ENCODE assay signal across 16 cellular contexts in genomic region chr19:21439372-21439771, GRCh38. TPM values are rescaled to one million over a fixed set of nuclear protein-coding genes. Genes with fewer than 3 reads are reported as not detected.
DNase-seq lines count a peak whose midpoint lies in the region; ATAC-seq, FAIRE-seq and TF ChIP-seq lines count a peak whose summit lies in the region.
"Had no signal": no experiment of that assay in that cellular context is flagged by ENCODE, and none has a peak within 500 bp of the region (broad histone marks: within the 10 kb centered on the region; RNA-seq: fewer than 3 reads in every experiment).

No MANE protein-coding gene starts in this region.

- FAIRE-seq in H54 (lab: Jason Lieb, UNC) (peak; percentile 23), small intestine (lab: Jason Lieb, UNC) (no peak)
- FAIRE-seq: GM19239 had no signal

- WGBS in small intestine, 3 donors = 47 to 66% (median 52%) methylated on average over 3 of the region's 3 CpGs

- H3K27ac ChIP-seq in left ventricle myocardium inferior (replicated peaks) (peak overlapping the region; percentile 48), small intestine (ENCODE audit: low read depth in 1 of 2, low read length in 1 of 2) (no peak overlapping the region)
- H3K27ac ChIP-seq: SJSA1 had no signal

- H3K4me3 ChIP-seq in adipocyte (ENCODE audit: low read length) (peak overlapping the region; percentile 45), left ventricle myocardium inferior (peak overlapping the region; percentile 37), small intestine (ENCODE audit: low read depth in 1 of 2, low read length in 2 of 2) (no peak overlapping the region)
- H3K4me3 ChIP-seq: lung, SJSA1 had no signal

- H3K36me3 ChIP-seq in adipocyte (ENCODE audit: control insufficient read depth, insufficient read depth, low read length, severe bottlenecking) (no peaks in the 10 kb centered on the region), left ventricle myocardium inferior (no peaks in the 10 kb centered on the region), small intestine (ENCODE audit: control insufficient read depth in 2 of 2, insufficient read depth in 2 of 2, low read length in 2 of 2) (no peaks in the 10 kb centered on the region)
- H3K36me3 ChIP-seq: SJSA1 had no signal

- ATAC-seq in GM19035 (IDR thresholded peaks at IDR 0.05; ENCODE audit: unreplicated experiment) = no peak

- peaks cover 4% of the 10 kb centered on the region for H3K4me1 ChIP-seq in adipocyte (ENCODE audit: control insufficient read depth, insufficient read depth, low read length)
- H3K4me1 ChIP-seq in left ventricle myocardium inferior = no peaks in the 10 kb centered on the region
- no peaks in the 10 kb centered on the region for H3K4me1 ChIP-seq in small intestine (ENCODE audit: control insufficient read depth in 2 of 2, insufficient read depth in 1 of 2, low read depth in 1 of 2, low read length in 1 of 2)
- H3K4me1 ChIP-seq: SJSA1 had no signal

- H3K9ac ChIP-seq in adipocyte (ENCODE audit: low read length) = no peak overlapping the region

- TF ChIP-seq CTCF in left ventricle myocardium inferior (IDR thresholded peaks at IDR 0.05; ENCODE audit: borderline replicate concordance) = no peak

- TF ChIP-seq POLR2A in H54 (IDR thresholded peaks at IDR 0.05; ENCODE audit: low read depth, low read length) = no peak

- no peaks in the 10 kb centered on the region for H3K27me3 ChIP-seq in adipocyte (replicated peaks; ENCODE audit: control insufficient read depth, insufficient read depth, low read length)
- no peaks in the 10 kb centered on the region for H3K27me3 ChIP-seq in left ventricle myocardium inferior (ENCODE audit: low read depth)
- H3K27me3 ChIP-seq in small intestine (ENCODE audit: control insufficient read depth in 2 of 2, insufficient read depth in 2 of 2, low read length in 2 of 2) = peaks cover 0 to 2% of the 10 kb centered on the region in 2 donors
- H3K27me3 ChIP-seq: SJSA1 had no signal

- DNase-seq in H54 (ENCODE audit: insufficient read length, low spot score) = no peak
- DNase-seq in adipocyte (ENCODE audit: low read depth) = peak; percentile 48
- DNase-seq in left ventricle myocardium inferior = no peak
- peak; percentile 9 for DNase-seq in stromal cell of bone marrow (ENCODE audit: low read depth)
- DNase-seq in SKM-1 treated with dmso at 0.1 percent for 144 hours (lab: John Stamatoyannopoulos, UW; ENCODE audit: unreplicated experiment) = no peak
- DNase-seq in HuH-7.5 (ENCODE audit: low spot score) = no peak
- DNase-seq in small intestine = no peak
- DNase-seq: activated CD8-positive, alpha-beta memory T cell treated with anti-CD3 and anti-CD28 coated beads for 24 hours; activated gamma-delta T cell treated with Interleukin-2 at 50 U/mL for 16 hours; NCI-H146; NCI-H748 treated with DMSO at 0.1 percent for 48 hours; stimulated activated CD4-positive, alpha-beta T cell treated with anti-CD3 and anti-CD28 coated beads, Interleukin-15, amount 100 ng/mL, for 24 hours had no signal

- intact Hi-C loops in left ventricle myocardium inferior (cut with micrococcal nuclease) = no loop called here

- H3K9me3 ChIP-seq in adipocyte (ENCODE audit: control insufficient read depth, low read length) = peaks cover 48% of the 10 kb centered on the region
- peaks cover 15% of the 10 kb centered on the region for H3K9me3 ChIP-seq in left ventricle myocardium inferior (replicated peaks)
- H3K9me3 ChIP-seq in small intestine (ENCODE audit: control insufficient read depth, low read depth) = no peaks in the 10 kb centered on the region

RNA-seq across cellular contexts. Expression of gene ZNF493, which starts 42.4 kb away (rescaled TPM):
- total RNA-seq in left ventricle myocardium inferior = 12.0 TPM
- polyA plus RNA-seq in small intestine = 1 to 10 TPM; 1.9 to 3.9 (median 2.7) TPM

Comparison
In these comparisons a context has a peak if more than half of its experiments do, and no peak if none do; other contexts are left out.
1. DNase-seq: peak in adipocyte (single experiment) and stromal cell of bone marrow (single experiment); none in H54 (single experiment), left ventricle myocardium inferior (single experiment), SKM-1 treated with dmso at 0.1 percent for 144 hours (single experiment), HuH-7.5 (single experiment) and small intestine (single experiment).
2. H3K4me3 ChIP-seq: peak in adipocyte (single experiment) and left ventricle myocardium inferior (single experiment); none in small intestine (0 of 2).